Comparison of ENCODE assay signal across 8 cellular contexts in genomic region chr16:46621006-46621629, GRCh38. TPM values are rescaled to one million over a fixed set of nuclear protein-coding genes. Genes with fewer than 3 reads are reported as not detected.
DNase-seq lines count a peak whose midpoint lies in the region; ATAC-seq, FAIRE-seq and TF ChIP-seq lines count a peak whose summit lies in the region.

Gene SHCBP1 (minus strand): TSS chr16:46621379. CDS start chr16:46621359, 20 bp downstream.

- H3K27me3 ChIP-seq in left ventricle myocardium inferior (ENCODE audit: low read depth) = no peaks in the 10 kb centered on the region
- no peaks in the 10 kb centered on the region for H3K27me3 ChIP-seq in psoas muscle (ENCODE audit: insufficient read depth in 3 of 3, low read length in 2 of 3)

- H3K4me1 Mint-ChIP-seq in activated naive CD8-positive, alpha-beta T cell treated with anti-CD3 and anti-CD28 coated beads, Interleukin-2, amount 50 U/mL, for 24 hours = peaks cover 19% of the 10 kb centered on the region

- no peaks in the 10 kb centered on the region for H3K9me3 Mint-ChIP-seq in activated naive CD8-positive, alpha-beta T cell treated with anti-CD3 and anti-CD28 coated beads, Interleukin-2, amount 50 U/mL, for 24 hours

- DNase-seq in GM12865 (ENCODE audit: low read depth) = peak; percentile 92
- DNase-seq in NCI-H1092 (lab: John Stamatoyannopoulos, UW) = peak; percentile 86
- DNase-seq in SW 1271 (lab: John Stamatoyannopoulos, UW) = peak; percentile 45 to 76
- DNase-seq in activated naive CD8-positive, alpha-beta T cell treated with anti-CD3 and anti-CD28 coated beads, Interleukin-2, amount 50 U/mL, for 24 hours = peak; percentile 86
- DNase-seq in left ventricle myocardium inferior = peak; percentile 83
- DNase-seq in psoas muscle = peak; percentile 83 to 88
- DNase-seq in urothelium cell line (ENCODE audit: low spot score) = peak; percentile 96

- no peaks in the 10 kb centered on the region for H3K27me3 Mint-ChIP-seq in activated naive CD8-positive, alpha-beta T cell treated with anti-CD3 and anti-CD28 coated beads, Interleukin-2, amount 50 U/mL, for 24 hours

- H3K27ac Mint-ChIP-seq in activated naive CD8-positive, alpha-beta T cell treated with anti-CD3 and anti-CD28 coated beads, Interleukin-2, amount 50 U/mL, for 24 hours = peak within 1 kb of the TSS; percentile 80

- H3K36me3 ChIP-seq in left ventricle myocardium inferior (no peaks in the 10 kb centered on the region), psoas muscle (ENCODE audit: insufficient read depth in 1 of 2, low read depth in 1 of 2) (no peaks in the 10 kb centered on the region)

- no peak for FAIRE-seq in urothelium cell line (lab: Jason Lieb, UNC)

- 0 to 1% (median 0%) methylated on average over 40 to 51 of the region's 51 CpGs for WGBS in psoas muscle, 3 donors

- no peak for TF ChIP-seq CTCF in GM12865 (IDR thresholded peaks at IDR 0.05; ENCODE audit: insufficient read depth, low read depth, low read length, missing control alignments)
- TF ChIP-seq CTCF in left ventricle myocardium inferior (IDR thresholded peaks at IDR 0.05; ENCODE audit: borderline replicate concordance) = no peak
- TF ChIP-seq CTCF in psoas muscle (IDR thresholded peaks at IDR 0.05) = no peak

- peaks cover 25% of the 10 kb centered on the region for H3K36me3 Mint-ChIP-seq in activated naive CD8-positive, alpha-beta T cell treated with anti-CD3 and anti-CD28 coated beads, Interleukin-2, amount 50 U/mL, for 24 hours (ENCODE audit: low read depth)

- H3K27ac ChIP-seq in left ventricle myocardium inferior (replicated peaks) (no peak within 1 kb of the TSS), psoas muscle (no peak within 1 kb of the TSS)

- peak within 1 kb of the TSS; percentile 94 for H3K4me3 Mint-ChIP-seq in activated naive CD8-positive, alpha-beta T cell treated with anti-CD3 and anti-CD28 coated beads, Interleukin-2, amount 50 U/mL, for 24 hours

- peak; percentile 93 for ATAC-seq in HG02610 (IDR thresholded peaks at IDR 0.05; ENCODE audit: unreplicated experiment)
- peak; percentile 96 for ATAC-seq in activated naive CD8-positive, alpha-beta T cell treated with anti-CD3 and anti-CD28 coated beads, Interleukin-2, amount 50 U/mL, for 24 hours
- peak; percentile 89 to 98 (median 94) for ATAC-seq in psoas muscle

- no peaks in the 10 kb centered on the region for H3K9me3 ChIP-seq in left ventricle myocardium inferior (replicated peaks)
- H3K9me3 ChIP-seq in psoas muscle = no peaks in the 10 kb centered on the region

- intact Hi-C loops in left ventricle myocardium inferior (cut with micrococcal nuclease) = no loop called here
- intact Hi-C loops in psoas muscle (cut with DNase I) = no loop called here

- H3K4me1 ChIP-seq in left ventricle myocardium inferior (peaks cover 13% of the 10 kb centered on the region), psoas muscle (no peaks in the 10 kb centered on the region)

- H3K4me3 ChIP-seq in GM12865 (ENCODE audit: low read depth, low read length) = peak within 1 kb of the TSS; percentile 82
- peak within 1 kb of the TSS; percentile 73 for H3K4me3 ChIP-seq in left ventricle myocardium inferior
- H3K4me3 ChIP-seq in psoas muscle = peak within 1 kb of the TSS; percentile 69

RNA-seq across cellular contexts. Expression of gene SHCBP1, which starts in this region (rescaled TPM):
- total RNA-seq in left ventricle myocardium inferior = 0.44 TPM
- 1 to 10 TPM in 1 of 4 donors, under 1 TPM in 3; 0.28 to 1.2 (median 0.42) TPM for total RNA-seq in psoas muscle
- polyA plus RNA-seq in psoas muscle = under 1 TPM; 0.18 to 0.46 (median 0.35) TPM

Comparison
In these comparisons a context has a peak if more than half of its experiments do, and no peak if none do; other contexts are left out.
1. Peak in DNase-seq and H3K4me3 ChIP-seq in left ventricle myocardium inferior; RNA of the gene not detected or under 1 TPM.